27 cellular contexts compared by ENCODE assay signal in the genomic region with DNA sequence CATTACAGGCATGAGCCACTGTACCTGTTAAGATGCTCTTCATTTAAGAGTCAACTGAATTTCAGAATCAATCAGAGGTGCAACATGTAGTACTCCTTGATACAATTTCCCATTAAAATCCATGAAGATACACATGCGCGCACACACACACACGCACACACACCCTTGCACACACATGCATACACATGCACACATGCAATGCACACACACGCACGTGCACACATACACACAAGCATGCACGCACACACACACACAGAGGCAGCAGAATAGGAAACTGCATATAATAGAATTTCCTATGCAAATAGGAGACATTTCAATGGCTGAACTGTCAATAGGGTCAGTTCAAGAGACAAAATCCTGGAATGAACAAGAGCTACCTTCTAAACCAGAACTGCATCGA.
"Had no signal": no experiment of that assay in that cellular context is flagged by ENCODE, and none has a peak within 500 bp of the region (broad histone marks: within the 10 kb centered on the region; RNA-seq: fewer than 3 reads in every experiment).

No MANE protein-coding gene starts in this region.

- ATAC-seq: effector memory CD8-positive, alpha-beta T cell; esophagus mucosa; foreskin keratinocyte; gastrocnemius medialis; gastroesophageal sphincter; heart left ventricle; heart right ventricle had no signal

- H3K4me3 ChIP-seq: colonic mucosa, coronary artery, dorsolateral prefrontal cortex, esophagus muscularis mucosa, esophagus squamous epithelium, gastrocnemius medialis, gastroesophageal sphincter, heart left ventricle, heart right ventricle had no signal

- H3K27me3 ChIP-seq: colonic mucosa, dorsolateral prefrontal cortex, esophagus muscularis mucosa, esophagus squamous epithelium, foreskin keratinocyte, gastrocnemius medialis, gastroesophageal sphincter, heart left ventricle had no signal

- DNase-seq: colonic mucosa; cortex of kidney; dermis blood vessel endothelial cell; dorsolateral prefrontal cortex; effector CD4-positive, alpha-beta T cell; effector CD8-positive, alpha-beta T cell; effector memory CD4-positive, alpha-beta T cell; effector memory CD8-positive, alpha-beta T cell; endodermal cell; erythroblast; esophagus squamous epithelium; foreskin fibroblast; foreskin keratinocyte; foreskin melanocyte; gastrocnemius medialis; glutamatergic neuron; heart left ventricle; heart right ventricle had no signal

- H3K9me3 ChIP-seq: colonic mucosa, esophagus squamous epithelium, gastrocnemius medialis had no signal

- H3K27ac ChIP-seq: colonic mucosa, coronary artery, dorsolateral prefrontal cortex, epithelial cell of prostate, esophagus muscularis mucosa, esophagus squamous epithelium, foreskin keratinocyte, gastrocnemius medialis, gastroesophageal sphincter, heart left ventricle, heart right ventricle had no signal

- FAIRE-seq: colon, endometrium, endothelial cell of umbilical vein, frontal cortex had no signal

- H3K4me1 ChIP-seq: colonic mucosa, esophagus muscularis mucosa, gastrocnemius medialis, gastroesophageal sphincter, heart left ventricle, heart right ventricle had no signal

- H3K36me3 ChIP-seq: colonic mucosa, esophagus muscularis mucosa, esophagus squamous epithelium, gastrocnemius medialis, gastroesophageal sphincter, heart left ventricle, heart right ventricle had no signal
